In the genomic region with DNA sequence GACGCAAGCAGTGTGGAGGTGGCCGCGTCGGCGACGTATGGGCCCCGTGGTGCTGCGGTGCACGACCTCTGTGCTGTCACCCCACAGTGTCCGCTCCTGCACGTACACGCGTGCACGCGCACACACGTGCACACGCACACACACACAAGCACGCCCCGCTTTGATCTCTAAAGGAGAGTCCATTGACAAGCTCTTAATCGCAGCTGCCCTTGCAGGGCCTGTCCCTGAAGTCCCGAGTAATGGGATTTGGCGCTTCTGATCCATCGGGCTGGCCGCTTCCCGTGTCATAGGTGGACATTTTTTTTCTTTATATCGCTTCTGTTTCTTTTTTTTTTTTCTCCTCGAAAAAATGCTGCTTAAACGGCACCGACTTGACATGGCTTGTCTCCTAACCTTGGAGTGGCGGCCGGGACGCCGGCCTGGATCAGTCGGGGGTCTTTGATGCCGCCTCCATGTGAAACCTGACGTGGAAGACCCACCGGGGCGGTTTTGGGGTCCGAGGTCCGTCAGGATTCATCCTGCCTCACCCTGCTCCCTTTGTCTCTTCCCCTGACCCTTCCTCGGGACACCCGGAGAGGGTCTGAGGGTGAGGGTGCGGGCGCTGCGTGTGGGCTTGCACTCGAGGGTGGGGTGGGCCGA, we compare ENCODE assay signal across 19 cellular contexts. TPM values are rescaled to one million over a fixed set of nuclear protein-coding genes. Genes with fewer than 3 reads are reported as not detected.
DNase-seq lines count a peak whose midpoint lies in the region; FAIRE-seq and TF ChIP-seq lines count a peak whose summit lies in the region.
"Had no signal": no experiment of that assay in that cellular context is flagged by ENCODE, and none has a peak within 500 bp of the region (broad histone marks: within the 10 kb centered on the region; RNA-seq: fewer than 3 reads in every experiment).

No MANE protein-coding gene starts in this region.

- peak overlapping the region; percentile 39; the same call in 1 of the 2 replicates for H2BK12ac ChIP-seq in H1 (ENCODE audit: low read depth, low read length)

- no peak overlapping the region; the same call in 1 of the 2 replicates for H2AFZ ChIP-seq in H1 (ENCODE audit: low read length)

- no peaks in the 10 kb centered on the region for H3K79me2 ChIP-seq in H1 (ENCODE audit: control insufficient read depth in 1 of 2, insufficient read depth in 2 of 2, low read length in 2 of 2)

- TF ChIP-seq CTCF in GM06990 (IDR thresholded peaks at IDR 0.05; ENCODE audit: insufficient read depth, low read length, poor library complexity, severe bottlenecking) (no peak), HEK293 (tag by site-specific recombination; IDR thresholded peaks at IDR 0.05) (no peak), H1 (IDR thresholded peaks at IDR 0.05; ENCODE audit: control extremely low read depth in 1 of 3, insufficient read depth in 1 of 3, low read depth in 1 of 3, low read length in 3 of 3) (no peak), testis (IDR thresholded peaks at IDR 0.05) (no peak)

- H2BK20ac ChIP-seq in H1 (ENCODE audit: low read length) = no peak overlapping the region

- no peak overlapping the region for H3K18ac ChIP-seq in H1 (ENCODE audit: extremely low read depth, low read length)

- no peak overlapping the region for H4K5ac ChIP-seq in H1 (ENCODE audit: insufficient read length, low read depth, low read length)

- H3K56ac ChIP-seq in H1 (replicated peaks; ENCODE audit: insufficient read length, low read depth, low read length) = no peak overlapping the region

- FAIRE-seq in H1 (lab: Jason Lieb, UNC) = no peak
- FAIRE-seq: A204.1, G401.6, GM12892, GM19239 had no signal

- intact Hi-C loops in posterior vena cava (cut with DNase I) = no loop called here
- intact Hi-C loops in testis (cut with DNase I; ENCODE audit: low total_unique reads) = no loop called here

- no peak overlapping the region for H2BK5ac ChIP-seq in H1 (ENCODE audit: low read depth, low read length)

- no peak overlapping the region for H4K91ac ChIP-seq in H1 (replicated peaks; ENCODE audit: insufficient read length, low read length)

- H2AK5ac ChIP-seq in H1 (ENCODE audit: low read depth, low read length) = no peak overlapping the region

- H3K36me3 ChIP-seq in GM06990 (ENCODE audit: control insufficient read depth, insufficient read depth, low read length) = no peaks in the 10 kb centered on the region
- no peaks in the 10 kb centered on the region for H3K36me3 ChIP-seq in HEK293 (ENCODE audit: control insufficient read depth in 2 of 2, insufficient read depth in 1 of 2, low read length in 2 of 2)
- H3K36me3 ChIP-seq in H1 (ENCODE audit: control insufficient read depth in 2 of 4, insufficient read depth in 4 of 4, low read length in 3 of 4) = no peaks in the 10 kb centered on the region
- no peaks in the 10 kb centered on the region for H3K36me3 ChIP-seq in testis (ENCODE audit: low read depth, missing control alignments)

- no peaks in the 10 kb centered on the region for H3K9me3 ChIP-seq in HEK293 (ENCODE audit: control insufficient read depth, insufficient read depth, low read depth, low read length)
- H3K9me3 ChIP-seq in H1 (ENCODE audit: insufficient read depth in 2 of 2, low read depth in 1 of 2, low read length in 1 of 2) = no peaks in the 10 kb centered on the region
- no peaks in the 10 kb centered on the region for H3K9me3 ChIP-seq in testis

- DNase-seq in GM06990 (ENCODE audit: extremely low read depth, insufficient read length) (peak; percentile 7), H1 (ENCODE audit: low read depth in 1 of 2, low spot score in 2 of 2) (no peak), posterior vena cava (ENCODE audit: low spot score) (peak; percentile 77), KG1 (lab: John Stamatoyannopoulos, UW) (no peak), NCI-H1092 (lab: John Stamatoyannopoulos, UW) (no peak), testis (no peak)
- DNase-seq: C1 segment of cervical spinal cord; Calu3; CD4-positive, alpha-beta T cell; DMS 273 treated with DMSO at 0.1 percent for 48 hours; DMS79 treated with DMSO at 0.1 percent for 48 hours; EL; HCEC 1CT had no signal

- no peak overlapping the region for H3K27ac ChIP-seq in HEK293 (ENCODE audit: extremely low read depth, low read depth, low read length)
- no peak overlapping the region for H3K27ac ChIP-seq in H1 (ENCODE audit: low read depth, low read length)
- H3K27ac ChIP-seq in testis = no peak overlapping the region
- H3K27ac ChIP-seq: HL-60 had no signal

- TF ChIP-seq EP300 in H1 (IDR thresholded peaks at IDR 0.05; ENCODE audit: borderline replicate concordance in 1 of 2, low read depth in 2 of 2, low read length in 2 of 2) = no peak

- H3K4me1 ChIP-seq in HEK293 (ENCODE audit: control insufficient read depth, insufficient read depth, low read length) (no peaks in the 10 kb centered on the region), H1 (replicated peaks in 1 of 4; ENCODE audit: control insufficient read depth in 3 of 4, insufficient read depth in 4 of 4, low read length in 3 of 4) (no peaks in the 10 kb centered on the region; a peak in 2 of 7 replicates), testis (no peaks in the 10 kb centered on the region)

- peaks cover 0 to 3% of the 10 kb centered on the region in 2 experiments for H4K20me1 ChIP-seq in H1 (replicated peaks in 1 of 2; ENCODE audit: control insufficient read depth in 1 of 2, insufficient read depth in 2 of 2, low read length in 2 of 2)

- no peak for TF ChIP-seq RAD21 in H1 (IDR thresholded peaks at IDR 0.05 in 1 of 2, conservative IDR thresholded peaks at IDR 0.05 in 1 of 2; ENCODE audit: low read depth in 2 of 2, low read length in 2 of 2)

- peak overlapping the region; percentile 39; the same call in 1 of the 2 replicates for H4K8ac ChIP-seq in H1 (ENCODE audit: extremely low read depth, insufficient read depth, low read length)

- H3K23me2 ChIP-seq in H1 (ENCODE audit: low read depth, low read length) = no peaks in the 10 kb centered on the region

- no peak overlapping the region for H2BK120ac ChIP-seq in H1 (replicated peaks; ENCODE audit: low read depth, low read length)

- H3K4me2 ChIP-seq in H1 (ENCODE audit: insufficient read depth in 1 of 2, low read depth in 2 of 2, low read length in 2 of 2) = no peak overlapping the region

- CTCF ChIA-PET in HEK293 (lab: Yijun Ruan, JAX) = interaction anchor here (0.6 to 5.9 kb wide), 8 partner anchors 12 to 1187 kb away, joined by 3 to 70 read pairs (median 14); no protein-coding TSS in a partner anchor
- CTCF ChIA-PET in H1 (lab: Charles Lee; ENCODE audit: partially characterized antibody) = interaction anchor here (0.9 to 2.7 kb wide), 9 partner anchors 9 to 286 kb away, joined by 3 to 15 read pairs (median 4); no protein-coding TSS in a partner anchor

- TF ChIP-seq POLR2A in H1 (IDR thresholded peaks at IDR 0.05; ENCODE audit: control extremely low read depth in 1 of 2, low read depth in 2 of 2, low read length in 2 of 2) = no peak
- no peak for TF ChIP-seq POLR2A in testis (IDR thresholded peaks at IDR 0.05)

- H3K79me1 ChIP-seq in H1 (ENCODE audit: low read depth, low read length) = no peaks in the 10 kb centered on the region

- no peak overlapping the region for H3K4ac ChIP-seq in H1 (replicated peaks; ENCODE audit: insufficient read length, low read depth, low read length)

- no peak overlapping the region for H3K9ac ChIP-seq in H1 (replicated peaks in 1 of 4; ENCODE audit: extremely low read depth in 1 of 4, low read depth in 3 of 4, low read length in 3 of 4)

- POLR2A ChIA-PET in HEK293 (lab: Yijun Ruan, JAX) = no interaction called here
- POLR2A ChIA-PET in H1 (lab: Charles Lee; ENCODE audit: partially characterized antibody) = no interaction called here

- H3K14ac ChIP-seq in H1 (ENCODE audit: insufficient read length) = no peak overlapping the region

- H3K4me3 ChIP-seq in GM06990 (replicated peaks; ENCODE audit: low read depth, low read length) (no peak overlapping the region), HEK293 (ENCODE audit: low read depth, low read length) (no peak overlapping the region), H1 (ENCODE audit: extremely low read depth in 1 of 4, insufficient read depth in 2 of 4, low read depth in 3 of 4, low read length in 4 of 4) (no peak overlapping the region), testis (no peak overlapping the region)

- WGBS in H1 (ENCODE audit: extremely low coverage in 1 of 2, insufficient coverage in 1 of 2, insufficient read length in 1 of 2, insufficient replicate concordance in 2 of 2, low coverage in 1 of 2, low lambda C conversion rate in 2 of 2, missing lambda C conversion rate in 1 of 2), 2 experiments = 97% methylated on average over 38 of the region's 47 CpGs; no CpG with 5 or more reads in 1 of the 2 experiments
- WGBS in testis, 2 donors = 93 to 94% methylated on average over 23 to 45 of the region's 47 CpGs

- H3K27me3 ChIP-seq in GM06990 (replicated peaks; ENCODE audit: control insufficient read depth, insufficient read depth, low read length) (no peaks in the 10 kb centered on the region), H1 (replicated peaks in 1 of 4; ENCODE audit: control insufficient read depth in 3 of 4, extremely low read depth in 1 of 4, insufficient read depth in 3 of 4, low read length in 3 of 4) (no peaks in the 10 kb centered on the region), testis (no peaks in the 10 kb centered on the region)

- H3K23ac ChIP-seq in H1 (ENCODE audit: insufficient read length) = no peak overlapping the region

- H2BK15ac ChIP-seq in H1 (ENCODE audit: low read length) = no peak overlapping the region

RNA-seq across cellular contexts. Expression of a gene that starts 8.3 kb away (rescaled TPM):
- 41.9 and 43.2 TPM in 2 replicates for total RNA-seq in H1 (2021; fragmentation: NEBNext Ultra II Directional; extraction: Animal tissue kit (Norgen Biotek cat#: 25700))
- 12.5 and 26.7 TPM in 2 replicates for polyA plus RNA-seq in H1 (2011; rRNA removed)
- polyA plus RNA-seq in H1 (2011; cell fraction: cytosol; rRNA removed) = 29.7 TPM
- polyA plus RNA-seq in H1 (2011; cell fraction: nucleus; rRNA removed) = 30.5 TPM
- polyA plus RNA-seq in H1 (2012, experiment 1 of 2) = 21.0 to 35.0 TPM (median 34.0 TPM) in 4 replicates
- 23.6 TPM for polyA plus RNA-seq in H1 (2012, experiment 2 of 2)
- 20.5 TPM for polyA plus RNA-seq in H1 (2013, experiment 1 of 2)
- 21.4 TPM for polyA plus RNA-seq in H1 (2013, experiment 2 of 2)
- polyA minus RNA-seq in H1 (2011; rRNA and poly(A)+ RNA removed) = 7.3 and 10.3 TPM in 2 replicates
- polyA minus RNA-seq in H1 (2011; cell fraction: cytosol; rRNA and poly(A)+ RNA removed) = 28.0 TPM
- polyA minus RNA-seq in H1 (2011; cell fraction: nucleus; rRNA and poly(A)+ RNA removed) = 12.3 TPM
- total RNA-seq in posterior vena cava = 10 to 100 TPM; 13.4 to 19.0 TPM
- 10 to 100 TPM; 30.6 to 32.0 TPM for total RNA-seq in testis
- 19.4 TPM for polyA plus RNA-seq in testis (ENCODE audit: insufficient read depth, low read depth, low replicate concordance)

RNA-seq across cellular contexts. Expression of a gene that starts 9.5 kb away (rescaled TPM):
- 88.9 and 95.7 TPM in 2 replicates for total RNA-seq in H1 (2021; fragmentation: NEBNext Ultra II Directional; extraction: Animal tissue kit (Norgen Biotek cat#: 25700))
- polyA plus RNA-seq in H1 (2011; rRNA removed) (188 and 257 TPM in 2 replicates), testis (ENCODE audit: insufficient read depth, low read depth, low replicate concordance) (161 TPM)
- polyA plus RNA-seq in H1 (2011; cell fraction: cytosol; rRNA removed) = 238 TPM
- polyA plus RNA-seq in H1 (2011; cell fraction: nucleus; rRNA removed) = 174 TPM
- polyA plus RNA-seq in H1 (2012, experiment 1 of 2) = 80.1 to 165 TPM (median 138 TPM) in 4 replicates
- 134 TPM for polyA plus RNA-seq in H1 (2012, experiment 2 of 2)
- polyA plus RNA-seq in H1 (2013, experiment 1 of 2) = 74.5 TPM
- 74.2 TPM for polyA plus RNA-seq in H1 (2013, experiment 2 of 2)
- 52.8 and 69.8 TPM in 2 replicates for polyA minus RNA-seq in H1 (2011; rRNA and poly(A)+ RNA removed)
- polyA minus RNA-seq in H1 (2011; cell fraction: cytosol; rRNA and poly(A)+ RNA removed) = 45.9 TPM
- polyA minus RNA-seq in H1 (2011; cell fraction: nucleus; rRNA and poly(A)+ RNA removed) = 37.7 TPM
- total RNA-seq in posterior vena cava (10 to 100 TPM; 35.7 to 36.0 TPM), testis (100 to 1,000 TPM; 108 to 119 TPM)

RNA-seq across cellular contexts. Expression of a gene that starts 21.0 kb away (rescaled TPM):
- total RNA-seq in H1 (2021; fragmentation: NEBNext Ultra II Directional; extraction: Animal tissue kit (Norgen Biotek cat#: 25700)) = 86.8 and 92.9 TPM in 2 replicates
- polyA plus RNA-seq in H1 (2011; rRNA removed) (364 and 441 TPM in 2 replicates), testis (ENCODE audit: insufficient read depth, low read depth, low replicate concordance) (121 TPM)
- polyA plus RNA-seq in H1 (2011; cell fraction: cytosol; rRNA removed) = 227 TPM
- polyA plus RNA-seq in H1 (2011; cell fraction: nucleus; rRNA removed) = 362 TPM
- 72.3 to 126 TPM (median 121 TPM) in 4 replicates for polyA plus RNA-seq in H1 (2012, experiment 1 of 2)
- polyA plus RNA-seq in H1 (2012, experiment 2 of 2) = 70.7 TPM
- polyA plus RNA-seq in H1 (2013, experiment 1 of 2) = 90.3 TPM
- 94.9 TPM for polyA plus RNA-seq in H1 (2013, experiment 2 of 2)
- 167 and 180 TPM in 2 replicates for polyA minus RNA-seq in H1 (2011; rRNA and poly(A)+ RNA removed)
- polyA minus RNA-seq in H1 (2011; cell fraction: cytosol; rRNA and poly(A)+ RNA removed) = 106 TPM
- polyA minus RNA-seq in H1 (2011; cell fraction: nucleus; rRNA and poly(A)+ RNA removed) = 104 TPM
- total RNA-seq in posterior vena cava (10 to 100 TPM; 24.7 to 28.9 TPM), testis (100 to 1,000 TPM; 261 to 265 TPM)

RNA-seq across cellular contexts. Expression of a gene that starts 36.2 kb away (rescaled TPM):
- 408 and 418 TPM in 2 replicates for total RNA-seq in H1 (2021; fragmentation: NEBNext Ultra II Directional; extraction: Animal tissue kit (Norgen Biotek cat#: 25700))
- polyA plus RNA-seq in H1 (2011; rRNA removed) = 863 and 1,107 TPM in 2 replicates
- polyA plus RNA-seq in H1 (2011; cell fraction: cytosol; rRNA removed) = 668 TPM
- 729 TPM for polyA plus RNA-seq in H1 (2011; cell fraction: nucleus; rRNA removed)
- 330 to 521 TPM (median 486 TPM) in 4 replicates for polyA plus RNA-seq in H1 (2012, experiment 1 of 2)
- polyA plus RNA-seq in H1 (2012, experiment 2 of 2) = 430 TPM
- polyA plus RNA-seq in H1 (2013, experiment 1 of 2) = 339 TPM
- 335 TPM for polyA plus RNA-seq in H1 (2013, experiment 2 of 2)
- 89.1 and 100 TPM in 2 replicates for polyA minus RNA-seq in H1 (2011; rRNA and poly(A)+ RNA removed)
- polyA minus RNA-seq in H1 (2011; cell fraction: cytosol; rRNA and poly(A)+ RNA removed) = 116 TPM
- 153 TPM for polyA minus RNA-seq in H1 (2011; cell fraction: nucleus; rRNA and poly(A)+ RNA removed)
- 100 to 1,000 TPM in 1 of 2 donors, 10 to 100 TPM in 1; 70.7 to 108 TPM for total RNA-seq in posterior vena cava
- 100 to 1,000 TPM in 1 of 2 donors, 10 to 100 TPM in 1; 87.5 to 107 TPM for total RNA-seq in testis
- polyA plus RNA-seq in testis (ENCODE audit: insufficient read depth, low read depth, low replicate concordance) = 79.2 TPM

RNA-seq across cellular contexts. Expression of a gene that starts 40.9 kb away (rescaled TPM):
- 28.2 and 30.6 TPM in 2 replicates for total RNA-seq in H1 (2021; fragmentation: NEBNext Ultra II Directional; extraction: Animal tissue kit (Norgen Biotek cat#: 25700))
- polyA plus RNA-seq in H1 (2011; rRNA removed) = 39.9 and 58.5 TPM in 2 replicates
- polyA plus RNA-seq in H1 (2011; cell fraction: cytosol; rRNA removed) = 43.2 TPM
- 104 TPM for polyA plus RNA-seq in H1 (2011; cell fraction: nucleus; rRNA removed)
- 23.8 to 34.0 TPM (median 28.4 TPM) in 4 replicates for polyA plus RNA-seq in H1 (2012, experiment 1 of 2)
- 22.3 TPM for polyA plus RNA-seq in H1 (2012, experiment 2 of 2)
- 23.1 TPM for polyA plus RNA-seq in H1 (2013, experiment 1 of 2)
- polyA plus RNA-seq in H1 (2013, experiment 2 of 2) = 20.7 TPM
- polyA minus RNA-seq in H1 (2011; rRNA and poly(A)+ RNA removed) = 6.4 and 7.8 TPM in 2 replicates
- 17.0 TPM for polyA minus RNA-seq in H1 (2011; cell fraction: cytosol; rRNA and poly(A)+ RNA removed)
- 17.9 TPM for polyA minus RNA-seq in H1 (2011; cell fraction: nucleus; rRNA and poly(A)+ RNA removed)
- total RNA-seq in posterior vena cava = 10 to 100 TPM; 11.2 to 12.9 TPM
- total RNA-seq in testis = 10 to 100 TPM; 52.2 to 56.1 TPM
- 33.2 TPM for polyA plus RNA-seq in testis (ENCODE audit: insufficient read depth, low read depth, low replicate concordance)

Comparison
In these comparisons a context has a peak if more than half of its experiments do, and no peak if none do; other contexts are left out.
1. DNase-seq: peak in GM06990 (single experiment) and posterior vena cava (single experiment); none in H1 (0 of 2), KG1 (single experiment), NCI-H1092 (single experiment) and testis (single experiment).